Comparison of ENCODE assay signal across 17 cellular contexts in genomic region chr5:57576317-57576716, GRCh38.
DNase-seq lines count a peak whose midpoint lies in the region; ATAC-seq, FAIRE-seq and TF ChIP-seq lines count a peak whose summit lies in the region.
"Had no signal": no experiment of that assay in that cellular context is flagged by ENCODE, and none has a peak within 500 bp of the region (broad histone marks: within the 10 kb centered on the region; RNA-seq: fewer than 3 reads in every experiment).

No MANE protein-coding gene starts in this region.

- H3K27me3 ChIP-seq in OCI-LY3 (ENCODE audit: low read depth, low read length) = no peaks in the 10 kb centered on the region
- H3K27me3 ChIP-seq in GM12878 (replicated peaks in 1 of 2; ENCODE audit: control insufficient read depth in 2 of 2, insufficient read depth in 2 of 2, low read length in 1 of 2) = no peaks in the 10 kb centered on the region; a peak in 1 of 4 replicates

- in situ Hi-C loops in GM12878 (cut with MboI) = no loop called here

- peaks cover 21% of the 10 kb centered on the region for H3K4me1 ChIP-seq in OCI-LY3 (ENCODE audit: low read length)
- H3K4me1 ChIP-seq in GM12878 (ENCODE audit: control insufficient read depth, insufficient read depth, low read length) = no peaks in the 10 kb centered on the region
- H3K4me1 ChIP-seq: HAP-1 had no signal

- H3K36me3 ChIP-seq in OCI-LY3 (replicated peaks; ENCODE audit: low read depth, low read length) (no peaks in the 10 kb centered on the region), GM12878 (ENCODE audit: control insufficient read depth in 2 of 2, insufficient read depth in 2 of 2, low read length in 1 of 2) (no peaks in the 10 kb centered on the region)
- H3K36me3 ChIP-seq: HAP-1 had no signal

- ATAC-seq in GM19463 (IDR thresholded peaks at IDR 0.05; ENCODE audit: unreplicated experiment) = peak; percentile 43
- ATAC-seq in GM12878 = peak; percentile 54

- H3K9me3 ChIP-seq in OCI-LY3 (ENCODE audit: insufficient read depth, low read length) (no peaks in the 10 kb centered on the region), GM12878 (replicated peaks; ENCODE audit: control insufficient read depth, insufficient read depth, low read length) (no peaks in the 10 kb centered on the region)
- H3K9me3 ChIP-seq: HAP-1 had no signal

- no peak overlapping the region for H3K4me3 ChIP-seq in OCI-LY3 (ENCODE audit: low read length)
- no peak overlapping the region for H3K4me3 ChIP-seq in GM12878
- H3K4me3 ChIP-seq: GM23248, HAP-1 had no signal

- RAD21 ChIA-PET in GM12878 (lab: Charles Lee; ENCODE audit: unreplicated experiment) = interaction anchor here (1.0 to 1.6 kb wide), 2 partner anchors 18 to 39 kb away, joined by 3 to 5 read pairs; no protein-coding TSS in a partner anchor

- peak; percentile 14 for DNase-seq in Daoy (ENCODE audit: low read depth)
- no peak for DNase-seq in GM12878 (ENCODE audit: low read depth, low spot score)
- DNase-seq in effector CD8-positive, alpha-beta T cell (lab: John Stamatoyannopoulos, UW) = no peak
- DNase-seq in NCI-H1436 treated with DMSO at 0.1 percent for 48 hours (lab: John Stamatoyannopoulos, UW) = no peak
- no peak for DNase-seq in COLO829 (ENCODE audit: low spot score)
- DNase-seq in AG20443 (ENCODE audit: low spot score) = no peak
- DNase-seq: ACHN; C1 segment of cervical spinal cord; CD4-positive, alpha-beta T cell; DMS79; EL; GM23248 had no signal

- H3K9ac ChIP-seq in OCI-LY3 (ENCODE audit: low read length) = no peak overlapping the region
- no peak overlapping the region for H3K9ac ChIP-seq in GM12878 (ENCODE audit: control insufficient read depth, insufficient read depth, low read length)
- H3K9ac ChIP-seq: GM23248 had no signal

- POLR2A ChIA-PET in GM12878 (lab: Charles Lee) = interaction anchor here (1.7 kb wide), 1 partner anchor 17 kb away, joined by 4 read pairs; no protein-coding TSS in a partner anchor

- SMC1A ChIA-PET in GM12878 (lab: Charles Lee; ENCODE audit: uncharacterized antibody, unreplicated experiment) = interaction anchor here (1.3 to 1.6 kb wide), 3 partner anchors 14 to 74 kb away, joined by 3 to 5 read pairs (median 4); no protein-coding TSS in a partner anchor

- TF ChIP-seq EP300 in GM12878 (IDR thresholded peaks at IDR 0.05; ENCODE audit: borderline replicate concordance in 1 of 2, control insufficient read depth in 1 of 2, low read depth in 2 of 2, low read length in 2 of 2) = no peak

- peak overlapping the region; percentile 20 for H3K4me2 ChIP-seq in OCI-LY3 (ENCODE audit: low read length)
- no peak overlapping the region for H3K4me2 ChIP-seq in GM12878 (ENCODE audit: control insufficient read depth, insufficient read depth)

- BruUV-seq in GM12878 (replicated peaks; lab: Mats Ljungman, UMichigan) = no TSS peak

- no peak overlapping the region for H2AFZ ChIP-seq in OCI-LY3 (ENCODE audit: low read depth, low read length)
- H2AFZ ChIP-seq in GM12878 (ENCODE audit: control insufficient read depth, low read depth, low read length) = no peak overlapping the region; the same call in 1 of the 2 replicates
- H2AFZ ChIP-seq: GM23248 had no signal

- 45% methylated on average over 6 of the region's 6 CpGs for WGBS in GM12878 (ENCODE audit: insufficient coverage, insufficient replicate concordance, low lambda C conversion rate, missing lambda C conversion rate)

- H3K27ac ChIP-seq in OCI-LY3 (ENCODE audit: low read length) (no peak overlapping the region), GM12878 (ENCODE audit: control insufficient read depth, insufficient read depth) (no peak overlapping the region)
- H3K27ac ChIP-seq: GM23248, HL-60 had no signal

- no peak for TF ChIP-seq POLR2A in GM12878 (IDR thresholded peaks at IDR 0.05; ENCODE audit: low read depth, low read length)

- intact Hi-C loops in GM12878 (cut with micrococcal nuclease; ENCODE audit: unreplicated experiment) = no loop called here

- no peak for TF ChIP-seq RAD21 in GM12878 (IDR thresholded peaks at IDR 0.05; ENCODE audit: insufficient read depth, low read depth, low read length)

- no peaks in the 10 kb centered on the region for H4K20me1 ChIP-seq in OCI-LY3 (ENCODE audit: insufficient read depth, low read length)
- no peaks in the 10 kb centered on the region; the same call in 1 of the 2 replicates for H4K20me1 ChIP-seq in GM12878 (ENCODE audit: control insufficient read depth, insufficient read depth)

- no peak for FAIRE-seq in GM12878 (lab: Jason Lieb, UNC)
- FAIRE-seq: G401.6 had no signal

- no peak for TF ChIP-seq CTCF in OCI-LY3 (IDR thresholded peaks at IDR 0.05; ENCODE audit: low read depth, low read length)
- no peak for TF ChIP-seq CTCF in GM12878 (IDR thresholded peaks at IDR 0.05 in 2 of 3, conservative IDR thresholded peaks at IDR 0.05 in 1 of 3; ENCODE audit: control insufficient read depth in 2 of 3, extremely low read depth in 1 of 3, insufficient read depth in 1 of 3, low read depth in 3 of 3, low read length in 3 of 3)

- H3K79me2 ChIP-seq in OCI-LY3 (ENCODE audit: low read length) (no peaks in the 10 kb centered on the region), GM12878 (ENCODE audit: control insufficient read depth, insufficient read depth, low read length) (no peaks in the 10 kb centered on the region)

- CTCF ChIA-PET in GM12878 (lab: Yijun Ruan, JAX) = interaction anchor here (1.4 kb wide), 1 partner anchor 74 kb away, joined by 5 read pairs; no protein-coding TSS in a partner anchor

TF ChIP-seq in GM12878, 131 proteins besides CTCF, POLR2A, EP300 and RAD21:
- 0 out of 2 replicates have a peak, but pooled peaks have one; percentile 31 for TF ChIP-seq PAX5 (IDR thresholded peaks at IDR 0.05; ENCODE audit: borderline replicate concordance, low read depth, low read length)
- TF ChIP-seq MTA2 (IDR thresholded peaks at IDR 0.05; ENCODE audit: low read depth) = peak; percentile 40; the same call in 1 of the 2 replicates
- TF ChIP-seq HSF1 (IDR thresholded peaks at IDR 0.05; ENCODE audit: low read depth, low read length) = no peak
- TF ChIP-seq IKZF1 (conservative IDR thresholded peaks at IDR 0.05) = peak; percentile 18; the same call in 1 of the 2 replicates
- TF ChIP-seq BCLAF1 (IDR thresholded peaks at IDR 0.05) = no peak
- TF ChIP-seq TCF12 (IDR thresholded peaks at IDR 0.05; ENCODE audit: low read depth, low read length) = 0 out of 2 replicates have a peak, but pooled peaks have one; percentile 22
- TF ChIP-seq SPI1 (IDR thresholded peaks at IDR 0.05; ENCODE audit: borderline replicate concordance, insufficient read depth, low read depth, low read length) = peak; percentile 6; the same call in 1 of the 2 replicates
